Comparison of ENCODE assay signal across 5 cellular contexts in genomic region chr16:29692606-29693005, GRCh38. TPM values are rescaled to one million over a fixed set of nuclear protein-coding genes. Genes with fewer than 3 reads are reported as not detected.
"Had no signal": no experiment of that assay in that cellular context is flagged by ENCODE, and none has a peak within 500 bp of the region (broad histone marks: within the 10 kb centered on the region; RNA-seq: fewer than 3 reads in every experiment).

No MANE protein-coding gene starts in this region.

RNA-seq across cellular contexts. Expression of gene SPN, which starts 29.6 kb away (rescaled TPM):
- total RNA-seq: GM23248, IMR-90 had no signal
- polyA plus RNA-seq: GM23248, IMR-90 had no signal

RNA-seq across cellular contexts. Expression of gene C16orf54, which starts 53.2 kb away (rescaled TPM):
- total RNA-seq: GM23248, H1, HFFc6, IMR-90 had no signal
- polyA plus RNA-seq: GM23248, H1, IMR-90, K562 had no signal
